In genomic region chr3:157127268-157127667, GRCh38 we compare ENCODE assay signal across 1 cellular context.
TF ChIP-seq lines count a peak whose summit lies in the region.

No MANE protein-coding gene starts in this region.

TF ChIP-seq in IMR-90, 13 proteins besides CTCF, POLR2A, EP300 and RAD21:
- no peak for TF ChIP-seq CEBPB (IDR thresholded peaks at IDR 0.05; ENCODE audit: low read depth, low read length)
- TF ChIP-seq FOS (IDR thresholded peaks at IDR 0.05; ENCODE audit: low read depth, low read length) = no peak
- TF ChIP-seq RFX5 (IDR thresholded peaks at IDR 0.05; ENCODE audit: low read depth, low read length) = no peak
- TF ChIP-seq CHD1 (IDR thresholded peaks at IDR 0.05; ENCODE audit: low read depth, low read length) = no peak
- no peak for TF ChIP-seq ELK1 (IDR thresholded peaks at IDR 0.05; ENCODE audit: borderline replicate concordance, low read depth, low read length)
- TF ChIP-seq MAZ (IDR thresholded peaks at IDR 0.05; ENCODE audit: borderline replicate concordance, low read depth, low read length) = no peak
- TF ChIP-seq USF2 (IDR thresholded peaks at IDR 0.05; ENCODE audit: low read depth, low read length) = no peak
- TF ChIP-seq BHLHE40 (IDR thresholded peaks at IDR 0.05; ENCODE audit: low read depth, low read length) = no peak
- TF ChIP-seq MAFK (IDR thresholded peaks at IDR 0.05; ENCODE audit: low read depth, low read length) = no peak
- TF ChIP-seq MXI1 (IDR thresholded peaks at IDR 0.05; ENCODE audit: borderline replicate concordance, low read depth, low read length) = no peak
- no peak for TF ChIP-seq NFE2L2 (IDR thresholded peaks at IDR 0.05; ENCODE audit: low read depth, low read length)
- TF ChIP-seq SMC3 (IDR thresholded peaks at IDR 0.05; ENCODE audit: low read depth, low read length) = no peak
- TF ChIP-seq RCOR1 (IDR thresholded peaks at IDR 0.05; ENCODE audit: insufficient replicate concordance, low read length) = no peak
